In the genomic region with DNA sequence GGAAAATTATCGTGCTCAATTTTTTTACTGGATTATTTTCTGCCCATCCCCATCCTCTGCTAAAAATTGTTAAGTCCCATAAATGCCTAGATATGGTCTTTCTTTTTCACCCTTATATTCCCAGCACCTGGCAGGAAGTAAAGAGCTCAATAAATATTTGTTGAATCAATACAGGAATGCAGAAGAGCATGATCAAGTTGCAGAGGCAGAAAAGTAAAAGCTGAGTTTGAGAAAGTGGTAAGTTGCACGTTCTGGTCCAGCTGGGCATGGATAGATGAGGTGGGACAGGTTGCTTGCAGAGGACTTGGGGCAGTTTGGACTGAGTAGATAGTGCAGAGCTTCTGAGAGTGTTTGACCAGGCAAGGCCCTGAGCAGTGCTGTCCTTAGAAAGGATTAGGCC, we compare ENCODE assay signal across 2 cellular contexts.
TF ChIP-seq lines count a peak whose summit lies in the region.

No MANE protein-coding gene starts in this region.

TF ChIP-seq in A549, 52 proteins besides CTCF, POLR2A, EP300 and RAD21:
- no peak for TF ChIP-seq RFX5 (IDR thresholded peaks at IDR 0.05)
- TF ChIP-seq EHF (CRISPR knock-in tag; IDR thresholded peaks at IDR 0.05): no peak
- TF ChIP-seq RNF2 (IDR thresholded peaks at IDR 0.05; ENCODE audit: borderline replicate concordance, low read depth): no peak
- no peak for TF ChIP-seq CBX8 (IDR thresholded peaks at IDR 0.05)

TF ChIP-seq in GM23338, 12 proteins besides CTCF, POLR2A, EP300 and RAD21:
- TF ChIP-seq ZNF114 (CRISPR knock-in tag; IDR thresholded peaks at IDR 0.05) (no peak), STAT1 (IDR thresholded peaks at IDR 0.05; ENCODE audit: unreplicated experiment) (no peak), ZNF331 (CRISPR knock-in tag; IDR thresholded peaks at IDR 0.05; ENCODE audit: low read depth) (no peak)
